29 cellular contexts compared by ENCODE assay signal in the genomic region with DNA sequence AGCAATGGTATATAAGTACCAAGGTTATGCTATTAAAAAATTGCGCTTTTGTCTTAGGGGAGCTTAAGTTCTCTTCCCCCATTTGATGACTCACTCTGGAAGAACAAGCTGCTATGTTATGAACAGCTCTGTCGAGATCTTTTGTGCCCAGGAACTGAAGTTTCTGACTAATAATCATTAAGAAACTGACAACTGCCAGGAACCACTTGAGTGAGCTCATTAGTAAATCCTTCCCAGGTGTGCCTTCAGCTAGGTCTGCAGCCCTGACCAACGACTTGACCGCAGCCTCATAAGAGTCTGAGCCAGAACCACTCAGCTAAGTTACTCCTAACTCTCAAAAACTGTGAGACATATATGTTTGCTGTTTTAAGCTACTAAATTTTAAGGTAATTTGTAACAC.
DNase-seq lines count a peak whose midpoint lies in the region; ATAC-seq, FAIRE-seq and TF ChIP-seq lines count a peak whose summit lies in the region.
"Had no signal": no experiment of that assay in that cellular context is flagged by ENCODE, and none has a peak within 500 bp of the region (broad histone marks: within the 10 kb centered on the region; RNA-seq: fewer than 3 reads in every experiment).

No MANE protein-coding gene starts in this region.

- H4K8ac ChIP-seq in IMR-90 (ENCODE audit: low read depth in 2 of 2, low read length in 2 of 2): no peak overlapping the region

- H3K9ac ChIP-seq in IMR-90 (ENCODE audit: low read depth, low read length): no peak overlapping the region
- H3K9ac ChIP-seq in astrocyte (ENCODE audit: low read length): no peak overlapping the region
- no peak overlapping the region for H3K9ac ChIP-seq in HepG2 (ENCODE audit: insufficient read depth, low read depth, low read length)
- H3K9ac ChIP-seq: BLaER1 had no signal

- no peak overlapping the region for H3K4me2 ChIP-seq in IMR-90 (ENCODE audit: low read depth, low read length)
- no peak overlapping the region for H3K4me2 ChIP-seq in astrocyte (ENCODE audit: low read length)
- no peak overlapping the region for H3K4me2 ChIP-seq in HepG2 (ENCODE audit: low read depth, low read length)
- H3K4me2 ChIP-seq: BLaER1 had no signal

- H3K9me3 Mint-ChIP-seq in astrocyte (ENCODE audit: unreplicated experiment): no peaks in the 10 kb centered on the region

- no peak overlapping the region for H3K18ac ChIP-seq in IMR-90 (ENCODE audit: low read depth, low read length)

- H3K4me3 Mint-ChIP-seq in astrocyte (ENCODE audit: unreplicated experiment): no peak overlapping the region
- H3K4me3 Mint-ChIP-seq: activated CD4-positive, alpha-beta memory T cell treated with anti-CD3 and anti-CD28 coated beads, Interleukin-2, amount 10 ng/mL, durations not matched to agents 7 days and 5 days; activated naive CD8-positive, alpha-beta T cell; naive thymus-derived CD8-positive, alpha-beta T cell; stimulated activated effector memory CD8-positive, alpha-beta T cell treated with anti-CD3 and anti-CD28 coated beads, Interleukin-12 subunit alpha, Interleukin-12 subunit beta, amount 100 ng/mL, for 72 hours; T-cell had no signal

- CTCF ChIA-PET in IMR-90 (lab: Yijun Ruan, JAX): interaction anchor here (0.5 kb wide), 1 partner anchor 120 kb away, joined by 3 read pairs; no protein-coding TSS in a partner anchor
- CTCF ChIA-PET in HepG2 (lab: Yijun Ruan, JAX; ENCODE audit: low intra/inter-chr PET ratio, low total read pairs): no interaction called here

- H3K36me3 Mint-ChIP-seq in astrocyte (ENCODE audit: low read depth, unreplicated experiment): no peaks in the 10 kb centered on the region
- H3K36me3 Mint-ChIP-seq: activated naive CD8-positive, alpha-beta T cell; naive thymus-derived CD8-positive, alpha-beta T cell; stimulated activated effector memory CD8-positive, alpha-beta T cell treated with anti-CD3 and anti-CD28 coated beads, Interleukin-12 subunit alpha, Interleukin-12 subunit beta, amount 100 ng/mL, for 72 hours; T-cell had no signal

- H3K36me3 ChIP-seq in IMR-90 (ENCODE audit: control insufficient read depth, insufficient read depth, low read length): no peaks in the 10 kb centered on the region
- no peaks in the 10 kb centered on the region for H3K36me3 ChIP-seq in astrocyte (ENCODE audit: insufficient read depth, low read length)
- H3K36me3 ChIP-seq in left lung: no peaks in the 10 kb centered on the region
- H3K36me3 ChIP-seq in HepG2 (replicated peaks in 1 of 2; ENCODE audit: control insufficient read depth in 1 of 2, insufficient read depth in 2 of 2, low read length in 2 of 2): no peaks in the 10 kb centered on the region
- H3K36me3 ChIP-seq: ascending aorta, BLaER1, HAP-1, heart right ventricle had no signal

- H2AK5ac ChIP-seq in IMR-90 (ENCODE audit: low read depth, low read length): 0 out of 2 replicates have a peak overlapping the region, but pooled peaks have one; percentile 3

- no peak for TF ChIP-seq POLR2A in IMR-90 (IDR thresholded peaks at IDR 0.05; ENCODE audit: low read depth, low read length)
- TF ChIP-seq POLR2A in HepG2 (IDR thresholded peaks at IDR 0.05; ENCODE audit: insufficient read depth in 1 of 2, low read depth in 2 of 2, low read length in 2 of 2): no peak

- H2AFZ ChIP-seq in IMR-90 (replicated peaks; ENCODE audit: low read length, poor library complexity) (no peak overlapping the region), astrocyte (ENCODE audit: low read depth, low read length) (no peak overlapping the region), HepG2 (ENCODE audit: low read length) (no peak overlapping the region)

- TF ChIP-seq EP300 in HepG2 (IDR thresholded peaks at IDR 0.05; ENCODE audit: low read depth in 2 of 2, low read length in 2 of 2): no peak
- TF ChIP-seq EP300 in HepG2 (CRISPR knock-in tag; IDR thresholded peaks at IDR 0.05; ENCODE audit: borderline replicate concordance): no peak

- H3K9me3 ChIP-seq in IMR-90 (ENCODE audit: control insufficient read depth, insufficient read depth, low read length): no peaks in the 10 kb centered on the region; the same call in 1 of the 2 replicates
- H3K9me3 ChIP-seq in astrocyte (ENCODE audit: insufficient read depth, low read depth, low read length): no peaks in the 10 kb centered on the region
- no peaks in the 10 kb centered on the region for H3K9me3 ChIP-seq in left lung
- H3K9me3 ChIP-seq in HepG2 (ENCODE audit: low read length): no peaks in the 10 kb centered on the region
- H3K9me3 ChIP-seq: ascending aorta, BLaER1, Caco-2, HAP-1 had no signal

- WGBS in IMR-90 (ENCODE audit: extremely low coverage in 2 of 2, insufficient read length in 1 of 2), 2 experiments: no CpG with 5 or more reads among the region's 4 CpGs
- WGBS in HepG2 (ENCODE audit: low lambda C conversion rate): 5% methylated on average over 4 of the region's 4 CpGs

- no peak overlapping the region for H3K23ac ChIP-seq in IMR-90 (ENCODE audit: low read depth, low read length)

- no peak overlapping the region for H4K91ac ChIP-seq in IMR-90 (ENCODE audit: insufficient read depth, low read depth, low read length)

- H3K27ac Mint-ChIP-seq in astrocyte (ENCODE audit: unreplicated experiment): no peak overlapping the region
- H3K27ac Mint-ChIP-seq: activated CD4-positive, alpha-beta memory T cell treated with anti-CD3 and anti-CD28 coated beads, Interleukin-2, amount 10 ng/mL, durations not matched to agents 7 days and 5 days; activated naive CD8-positive, alpha-beta T cell; naive thymus-derived CD8-positive, alpha-beta T cell; stimulated activated effector memory CD8-positive, alpha-beta T cell treated with anti-CD3 and anti-CD28 coated beads, Interleukin-12 subunit alpha, Interleukin-12 subunit beta, amount 100 ng/mL, for 72 hours; T-cell had no signal

- H2BK120ac ChIP-seq in IMR-90 (ENCODE audit: low read depth, low read length): no peak overlapping the region

- no peak overlapping the region for H3K56ac ChIP-seq in IMR-90 (ENCODE audit: extremely low read depth, insufficient read depth, low read length)

- TF ChIP-seq RAD21 in IMR-90 (IDR thresholded peaks at IDR 0.05; ENCODE audit: low read length) (no peak), HepG2 (CRISPR knock-in tag; IDR thresholded peaks at IDR 0.05) (no peak)

- ATAC-seq in IMR-90 (ENCODE audit: low read depth) (no peak), left lung (peak; percentile 91), HepG2 (no peak)
- ATAC-seq: heart right ventricle; left lobe of liver; naive thymus-derived CD8-positive, alpha-beta T cell; stimulated activated effector memory CD8-positive, alpha-beta T cell treated with anti-CD3 and anti-CD28 coated beads, Interleukin-12 subunit alpha, Interleukin-12 subunit beta, amount 100 ng/mL, for 72 hours; T-cell had no signal

- 0 out of 3 replicates have a peak overlapping the region, but pooled peaks have one; percentile 45 for H2BK15ac ChIP-seq in IMR-90 (ENCODE audit: low read depth, low read length)

- H3K9me1 ChIP-seq in IMR-90 (ENCODE audit: insufficient read depth, low read length): no peaks in the 10 kb centered on the region

- no peaks in the 10 kb centered on the region for H4K20me1 ChIP-seq in IMR-90 (ENCODE audit: insufficient read depth, low read length)
- no peaks in the 10 kb centered on the region for H4K20me1 ChIP-seq in astrocyte (ENCODE audit: insufficient read depth, low read length)
- no peaks in the 10 kb centered on the region for H4K20me1 ChIP-seq in HepG2 (ENCODE audit: insufficient read depth, low read length)
- H4K20me1 ChIP-seq: BLaER1 had no signal

- H2AK9ac ChIP-seq in IMR-90 (replicated peaks; ENCODE audit: low read depth, low read length, poor library complexity): peak overlapping the region; percentile 63

- no peak overlapping the region for H3K14ac ChIP-seq in IMR-90 (replicated peaks; ENCODE audit: low read depth, low read length)

- H3K27me3 ChIP-seq in IMR-90 (ENCODE audit: control insufficient read depth, insufficient read depth, low read length): no peaks in the 10 kb centered on the region
- H3K27me3 ChIP-seq in astrocyte (ENCODE audit: insufficient read depth, low read length): no peaks in the 10 kb centered on the region
- no peaks in the 10 kb centered on the region for H3K27me3 ChIP-seq in left lung
- no peaks in the 10 kb centered on the region for H3K27me3 ChIP-seq in HepG2 (ENCODE audit: control insufficient read depth in 1 of 2, insufficient read depth in 2 of 2, low read length in 2 of 2)
- H3K27me3 ChIP-seq: ascending aorta, BLaER1, heart right ventricle had no signal

- no peaks in the 10 kb centered on the region for H3K79me1 ChIP-seq in IMR-90 (ENCODE audit: low read depth in 1 of 2, low read length in 2 of 2)

- H3K27me3 Mint-ChIP-seq in astrocyte (ENCODE audit: low read depth, unreplicated experiment): no peaks in the 10 kb centered on the region
- H3K27me3 Mint-ChIP-seq: activated CD4-positive, alpha-beta memory T cell treated with anti-CD3 and anti-CD28 coated beads, Interleukin-2, amount 10 ng/mL, durations not matched to agents 7 days and 5 days; activated naive CD8-positive, alpha-beta T cell; naive thymus-derived CD8-positive, alpha-beta T cell; T-cell had no signal

- H2BK20ac ChIP-seq in IMR-90 (ENCODE audit: low read depth, low read length): no peak overlapping the region

- intact Hi-C loops in IMR-90 (cut with micrococcal nuclease): no loop called here
- intact Hi-C loops in left lung (cut with DNase I): no loop called here
- intact Hi-C loops in HepG2 (cut with micrococcal nuclease; ENCODE audit: unreplicated experiment): no loop called here

- BruUV-seq in IMR-90 (replicated peaks; lab: Mats Ljungman, UMichigan) (no TSS peak), HepG2 (replicated peaks; lab: Mats Ljungman, UMichigan) (no TSS peak)

- H3K4ac ChIP-seq in IMR-90 (ENCODE audit: low read depth, low read length): no peak overlapping the region

- H3K4me1 Mint-ChIP-seq in astrocyte (ENCODE audit: low read depth, unreplicated experiment): peaks cover 10% of the 10 kb centered on the region
- H3K4me1 Mint-ChIP-seq: activated CD4-positive, alpha-beta memory T cell treated with anti-CD3 and anti-CD28 coated beads, Interleukin-2, amount 10 ng/mL, durations not matched to agents 7 days and 5 days; naive thymus-derived CD8-positive, alpha-beta T cell; stimulated activated effector memory CD8-positive, alpha-beta T cell treated with anti-CD3 and anti-CD28 coated beads, Interleukin-12 subunit alpha, Interleukin-12 subunit beta, amount 100 ng/mL, for 72 hours; T-cell had no signal

- H4K5ac ChIP-seq in IMR-90 (ENCODE audit: low read depth, low read length): no peak overlapping the region

- in situ Hi-C loops in IMR-90 (cut with MboI; ENCODE audit: low sequenced_read_pairs) (no loop called here), HepG2 (cut with HindIII; ENCODE audit: extremely low pct_ligation_motif_present, low pct_unique_long_range_greater_than_20kb) (no loop called here)

- DNase-seq in Daoy (ENCODE audit: low read depth) (peak; percentile 2), IMR-90 (peak; percentile 16), astrocyte (ENCODE audit: low read depth) (peak; percentile 64), left lung (peak; percentile 11 to 44), NCI-H82 (lab: John Stamatoyannopoulos, UW) (no peak), HepG2 (ENCODE audit: low spot score) (no peak), inferior parietal cortex (ENCODE audit: extremely low spot score) (no peak)
- no peak for DNase-seq in stimulated activated CD4-positive, alpha-beta T cell treated with anti-CD3 and anti-CD28 coated beads, Interleukin-2, amount 100 ng/mL, for 24 hours
- DNase-seq: activated CD4-positive, alpha-beta memory T cell treated with anti-CD3 and anti-CD28 coated beads, Interleukin-2, amount 10 ng/mL, durations not matched to agents 7 days and 5 days; activated CD4-positive, CD25-positive, alpha-beta regulatory T cell treated with anti-CD3 and anti-CD28 coated beads, Interleukin-2, amount 50 U/mL, for 72 hours; Caco-2; cerebellar nuclear complex; DMS79; erythroblast; heart right ventricle; midbrain; naive thymus-derived CD8-positive, alpha-beta T cell; NCI-H1436 treated with DMSO at 0.1 percent for 48 hours; NCI-H526; SIG-M5; stimulated activated CD4-positive, alpha-beta T cell treated with anti-CD3 and anti-CD28 coated beads, Interleukin-2, amount 100 ng/mL, for 48 hours; substantia nigra; T-cell had no signal

- H2BK5ac ChIP-seq in IMR-90 (ENCODE audit: low read depth, low read length, poor library complexity, severe bottlenecking): no peak overlapping the region

- no peaks in the 10 kb centered on the region for H3K4me1 ChIP-seq in IMR-90 (ENCODE audit: control insufficient read depth, insufficient read depth, low read length)
- H3K4me1 ChIP-seq in astrocyte (ENCODE audit: insufficient read depth, low read length): no peaks in the 10 kb centered on the region
- no peaks in the 10 kb centered on the region for H3K4me1 ChIP-seq in left lung
- no peaks in the 10 kb centered on the region for H3K4me1 ChIP-seq in HepG2 (ENCODE audit: insufficient read depth, low read length)
- H3K4me1 ChIP-seq: ascending aorta, BLaER1, Caco-2, HAP-1, heart right ventricle had no signal

- FAIRE-seq in astrocyte (lab: Jason Lieb, UNC) (no peak), HepG2 (lab: Jason Lieb, UNC) (no peak)

- H3K4me3 ChIP-seq in IMR-90 (ENCODE audit: insufficient read depth, low read depth, low read length) (no peak overlapping the region), astrocyte (ENCODE audit: insufficient read depth, low read depth, low read length) (no peak overlapping the region), left lung (no peak overlapping the region), HepG2 (replicated peaks in 1 of 3; ENCODE audit: insufficient read depth in 1 of 3, low read depth in 2 of 3, low read length in 3 of 3) (no peak overlapping the region)
- H3K4me3 ChIP-seq: ascending aorta, BLaER1, HAP-1, heart right ventricle had no signal

- POLR2A ChIA-PET in IMR-90 (lab: Charles Lee; ENCODE audit: unreplicated experiment) (no interaction called here), HepG2 (lab: Yijun Ruan, JAX) (no interaction called here)

- H3K27ac ChIP-seq in IMR-90 (ENCODE audit: insufficient read depth, low read length) (no peak overlapping the region), astrocyte (ENCODE audit: low read depth, low read length) (no peak overlapping the region), left lung (no peak overlapping the region), HepG2 (ENCODE audit: extremely low read length, insufficient read depth, low read length) (no peak overlapping the region)
- H3K27ac ChIP-seq: ascending aorta, BLaER1, heart right ventricle had no signal

- TF ChIP-seq CTCF in IMR-90 (conservative IDR thresholded peaks at IDR 0.05; ENCODE audit: low read depth, low read length) (no peak), astrocyte (IDR thresholded peaks at IDR 0.05; ENCODE audit: insufficient read depth, low read depth, low read length) (no peak), left lung (IDR thresholded peaks at IDR 0.05) (no peak), HepG2 (CRISPR knock-in tag; IDR thresholded peaks at IDR 0.05) (no peak)

- dilution Hi-C loops in IMR-90 (cut with HindIII; ENCODE audit: low sequenced_read_pairs, unreplicated experiment): no loop called here

- H3K79me2 ChIP-seq in astrocyte (ENCODE audit: insufficient read depth, low read length): no peaks in the 10 kb centered on the region
- no peaks in the 10 kb centered on the region for H3K79me2 ChIP-seq in HepG2 (ENCODE audit: insufficient read depth, low read length)

Comparison
In these comparisons a context has a peak if more than half of its experiments do, and no peak if none do; other contexts are left out.
1. DNase-seq: peak in Daoy (single experiment), IMR-90 (single experiment), astrocyte (single experiment) and left lung (2 of 2); none in stimulated activated CD4-positive, alpha-beta T cell treated with anti-CD3 and anti-CD28 coated beads, Interleukin-2, amount 100 ng/mL, for 24 hours (0 of 2), NCI-H82 (single experiment), HepG2 (single experiment) and inferior parietal cortex (single experiment).